Comparison of ENCODE assay signal across 9 cellular contexts in the genomic region with DNA sequence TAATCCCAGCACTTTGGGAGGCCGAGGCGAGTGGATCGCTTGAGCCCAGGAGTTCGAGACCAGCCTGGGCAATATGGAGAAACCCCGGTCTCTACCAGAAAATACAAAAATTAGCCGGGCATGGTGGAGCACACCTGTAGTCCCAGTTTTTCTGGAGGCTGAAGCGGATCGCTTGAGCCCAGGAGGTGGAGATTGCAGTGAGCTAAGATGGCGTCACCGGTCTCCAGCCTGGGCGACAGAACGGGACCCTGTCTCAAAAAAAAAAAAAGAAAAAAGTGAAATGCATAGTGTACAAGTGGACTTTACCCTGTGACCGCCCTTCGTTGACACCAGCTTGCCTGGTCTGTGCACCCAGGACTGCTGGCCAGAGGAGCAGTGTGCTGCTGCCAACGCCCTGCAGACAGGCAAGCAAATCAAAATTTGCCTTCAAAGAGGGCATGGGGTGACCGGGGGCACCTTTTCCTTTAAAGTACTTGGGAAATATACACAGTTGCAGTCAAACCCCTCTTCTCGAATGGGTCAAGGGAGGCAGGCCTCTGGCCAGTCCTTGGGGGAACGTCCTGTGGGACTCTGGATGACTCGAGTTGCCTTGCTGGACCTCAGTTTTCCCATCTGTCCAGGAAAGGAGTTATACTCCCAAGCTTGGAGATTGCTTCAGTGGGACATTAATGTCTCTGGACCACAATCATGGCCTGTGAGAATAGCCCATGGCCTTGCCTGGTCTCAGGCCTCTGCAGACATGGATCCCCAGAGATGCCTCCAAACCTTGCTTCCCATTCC. TPM values are rescaled to one million over a fixed set of nuclear protein-coding genes. Genes with fewer than 3 reads are reported as not detected.
DNase-seq lines count a peak whose midpoint lies in the region; ATAC-seq and TF ChIP-seq lines count a peak whose summit lies in the region.
"Had no signal": no experiment of that assay in that cellular context is flagged by ENCODE, and none has a peak within 500 bp of the region (broad histone marks: within the 10 kb centered on the region; RNA-seq: fewer than 3 reads in every experiment).

No MANE protein-coding gene starts in this region.

- TF ChIP-seq POLR2A in breast epithelium (IDR thresholded peaks at IDR 0.05), result no peak

- H3K27ac ChIP-seq in ACC112 (ENCODE audit: low read depth, low read length), result no peak overlapping the region
- no peak overlapping the region for H3K27ac ChIP-seq in HUES48 (ENCODE audit: low read depth, low read length)
- H3K27ac ChIP-seq in breast epithelium, result no peak overlapping the region

- peak overlapping the region; percentile 78 for H3K4me3 ChIP-seq in ACC112 (ENCODE audit: low read depth, low read length)
- H3K4me3 ChIP-seq in HUES48 (ENCODE audit: low read depth, low read length), result peak overlapping the region; percentile 81
- H3K4me3 ChIP-seq in breast epithelium, result peak overlapping the region; percentile 66 to 98 (median 83)
- peak overlapping the region; percentile 51 for H3K4me3 ChIP-seq in mucosa of descending colon

- H3K36me3 Mint-ChIP-seq in type B pancreatic cell, result peaks cover 10% of the 10 kb centered on the region

- H3K9me3 ChIP-seq in HUES48 (ENCODE audit: control insufficient read depth, insufficient read depth, low read length) (no peaks in the 10 kb centered on the region), breast epithelium (no peaks in the 10 kb centered on the region), mucosa of descending colon (no peaks in the 10 kb centered on the region)

- ATAC-seq in mucosa of descending colon (peak; percentile 50), HG02678 (IDR thresholded peaks at IDR 0.05; ENCODE audit: unreplicated experiment) (no peak)

- H3K4me1 ChIP-seq in ACC112 (ENCODE audit: control insufficient read depth, insufficient read depth, low read length, unreplicated experiment) (peaks cover 26% of the 10 kb centered on the region), HUES48 (ENCODE audit: control insufficient read depth, insufficient read depth, low read length) (no peaks in the 10 kb centered on the region), breast epithelium (peaks cover 3 to 6% of the 10 kb centered on the region in 2 donors), mucosa of descending colon (ENCODE audit: low read depth) (peaks cover 4% of the 10 kb centered on the region)

- H3K9ac ChIP-seq in HUES48 (ENCODE audit: low read depth, low read length), result no peak overlapping the region

- no peak overlapping the region for H3K27ac Mint-ChIP-seq in type B pancreatic cell

- H3K9me3 Mint-ChIP-seq in type B pancreatic cell, result peaks cover 4% of the 10 kb centered on the region

- H3K36me3 ChIP-seq in ACC112 (ENCODE audit: insufficient read depth, low read length) (0 out of 2 replicates have a peak, but pooled peaks cover 4% of the 10 kb centered on the region), HUES48 (ENCODE audit: control insufficient read depth, insufficient read depth, low read length) (0 out of 2 replicates have a peak, but pooled peaks cover 3% of the 10 kb centered on the region), breast epithelium (no peaks in the 10 kb centered on the region), mucosa of descending colon (ENCODE audit: low read depth) (no peaks in the 10 kb centered on the region)

- H3K27me3 ChIP-seq in ACC112 (ENCODE audit: insufficient read depth, low read length) (no peaks in the 10 kb centered on the region), HUES48 (ENCODE audit: control insufficient read depth, insufficient read depth, low read length) (peaks cover 10% of the 10 kb centered on the region), breast epithelium (no peaks in the 10 kb centered on the region)

- peak overlapping the region; percentile 58 for H2AFZ ChIP-seq in ACC112 (ENCODE audit: low read length, unreplicated experiment)

- intact Hi-C loops in breast epithelium (cut with DNase I; ENCODE audit: low total_unique reads) (loop anchor here (10.0 kb wide), 1 partner anchor 127 kb away; no protein-coding TSS in a partner anchor), mucosa of descending colon (cut with DNase I, micrococcal nuclease) (loop anchor here (5.0 kb wide), 2 partner anchors 130 to 135 kb away; no protein-coding TSS in a partner anchor)

- H3K4me1 Mint-ChIP-seq in type B pancreatic cell (ENCODE audit: unreplicated experiment), result no peaks in the 10 kb centered on the region

- TF ChIP-seq CTCF in breast epithelium (IDR thresholded peaks at IDR 0.05), result no peak
- no peak for TF ChIP-seq CTCF in mucosa of descending colon (IDR thresholded peaks at IDR 0.05)
- no peak for TF ChIP-seq CTCF in type B pancreatic cell (conservative IDR thresholded peaks at IDR 0.05)

- no peaks in the 10 kb centered on the region for H3K27me3 Mint-ChIP-seq in type B pancreatic cell

- H3K79me2 ChIP-seq in ACC112 (ENCODE audit: control insufficient read depth, insufficient read depth, low read length, unreplicated experiment), result peaks cover 22% of the 10 kb centered on the region

- no peak overlapping the region for H3K4me3 Mint-ChIP-seq in type B pancreatic cell

- DNase-seq in breast epithelium (ENCODE audit: low spot score in 2 of 2) (no peak), mucosa of descending colon (peak in 2 of 3 donors; percentile 49 to 57), type B pancreatic cell (ENCODE audit: extremely low spot score, unreplicated experiment) (no peak), SHP77 (lab: John Stamatoyannopoulos, UW) (no peak), SIG-M5 (lab: John Stamatoyannopoulos, UW) (no peak)
- DNase-seq: activated gamma-delta T cell had no signal

RNA-seq across cellular contexts. Expression of a gene that starts 1.0 kb away (rescaled TPM):
- total RNA-seq in breast epithelium (1 to 10 TPM; 5.2 to 7.9 (median 6.7) TPM), mucosa of descending colon (10 to 100 TPM in 2 of 3 donors, 1 to 10 TPM in 1; 9.7 to 27.7 (median 16.3) TPM), type B pancreatic cell (ENCODE audit: low replicate concordance) (7.3 and 10.2 TPM in 2 replicates)

Comparison
In these comparisons a context has a peak if more than half of its experiments do, and no peak if none do; other contexts are left out.
1. DNase-seq: peak in mucosa of descending colon (2 of 3); none in breast epithelium (0 of 2), type B pancreatic cell (single experiment), SHP77 (0 of 2) and SIG-M5 (single experiment).
2. Peak in every context shown above with its lines, with median percentiles within 50 percentile points of each other: H3K4me3 ChIP-seq.